In genomic region chr4:70667710-70668535, GRCh38 we compare ENCODE assay signal across 17 cellular contexts. TPM values are rescaled to one million over a fixed set of nuclear protein-coding genes. Genes with fewer than 3 reads are reported as not detected.
DNase-seq lines count a peak whose midpoint lies in the region; ATAC-seq and TF ChIP-seq lines count a peak whose summit lies in the region.
"Had no signal": no experiment of that assay in that cellular context is flagged by ENCODE, and none has a peak within 500 bp of the region (broad histone marks: within the 10 kb centered on the region; RNA-seq: fewer than 3 reads in every experiment).

No MANE protein-coding gene starts in this region.

- POLR2A ChIA-PET in Caco-2 (lab: Charles Lee), result no interaction called here

- H3K27ac ChIP-seq in left lung, result peak overlapping the region in 1 of 2 donors; percentile 16
- H3K27ac ChIP-seq: cardiac muscle cell had no signal

- no peaks in the 10 kb centered on the region for H3K4me1 Mint-ChIP-seq in Caco-2 (ENCODE audit: low read depth, unreplicated experiment)
- H3K4me1 Mint-ChIP-seq: WTC11 had no signal

- ATAC-seq in GM21529 (IDR thresholded peaks at IDR 0.05; ENCODE audit: unreplicated experiment) (peak; percentile 46), left lung (peak; percentile 85)
- ATAC-seq: Right ventricle myocardium inferior; stimulated activated naive CD8-positive, alpha-beta T cell treated with anti-CD3 and anti-CD28 coated beads, Interleukin-15, amount 100 ng/mL, for 72 hours; WTC11 had no signal

- H3K27me3 Mint-ChIP-seq in Caco-2 (ENCODE audit: insufficient read depth, unreplicated experiment), result no peaks in the 10 kb centered on the region
- H3K27me3 Mint-ChIP-seq: stimulated activated naive CD8-positive, alpha-beta T cell treated with anti-CD3 and anti-CD28 coated beads, Interleukin-15, amount 100 ng/mL, for 72 hours had no signal

- H3K9me3 ChIP-seq in left lung, result no peaks in the 10 kb centered on the region
- H3K9me3 ChIP-seq in Caco-2, result no peaks in the 10 kb centered on the region

- no peak overlapping the region for H3K4me3 Mint-ChIP-seq in Caco-2 (ENCODE audit: unreplicated experiment)
- H3K4me3 Mint-ChIP-seq: activated T-helper 1 cell treated with anti-CD3 and anti-CD28 coated beads, Interleukin-12 subunit alpha, Interleukin-12 subunit beta, Interleukin-2, Interleukin-4 antibody, amounts not matched to agents 30 ng/mL and 10 ng/mL and 1 ng/mL, durations not matched to agents 14 hours and 24 hours and 36 hours; CD4-positive, alpha-beta T cell; stimulated activated naive CD8-positive, alpha-beta T cell treated with anti-CD3 and anti-CD28 coated beads, Interleukin-15, amount 100 ng/mL, for 72 hours; WTC11 had no signal

- BruUV-seq in Caco-2 (replicated peaks; lab: Mats Ljungman, UMichigan), result no TSS peak

- TF ChIP-seq CTCF in left lung (IDR thresholded peaks at IDR 0.05) (no peak), Caco-2 (IDR thresholded peaks at IDR 0.05; ENCODE audit: insufficient read depth in 1 of 2, low read depth in 1 of 2, low read length in 1 of 2, severe bottlenecking in 1 of 2, unreplicated experiment in 1 of 2) (no peak)

- H3K36me3 ChIP-seq in left lung (no peaks in the 10 kb centered on the region), Caco-2 (ENCODE audit: control insufficient read depth, insufficient read depth, low read length) (no peaks in the 10 kb centered on the region)
- H3K36me3 ChIP-seq: cardiac muscle cell had no signal

- H3K4me3 ChIP-seq in left lung (no peak overlapping the region), Caco-2 (ENCODE audit: low read depth, low read length) (no peak overlapping the region)
- H3K4me3 ChIP-seq: cardiac muscle cell had no signal

- H3K4me1 ChIP-seq in left lung, result no peaks in the 10 kb centered on the region
- 0 out of 2 replicates have a peak, but pooled peaks cover 5% of the 10 kb centered on the region for H3K4me1 ChIP-seq in Caco-2

- CTCF ChIA-PET in Caco-2 (lab: Charles Lee), result no interaction called here

- intact Hi-C loops in left lung (cut with DNase I), result no loop called here
- intact Hi-C loops in Caco-2 (cut with micrococcal nuclease; ENCODE audit: unreplicated experiment), result no loop called here

- H3K9me3 Mint-ChIP-seq in Caco-2 (ENCODE audit: unreplicated experiment), result no peaks in the 10 kb centered on the region
- H3K9me3 Mint-ChIP-seq: activated T-helper 1 cell treated with anti-CD3 and anti-CD28 coated beads, Interleukin-12 subunit alpha, Interleukin-12 subunit beta, Interleukin-2, Interleukin-4 antibody, amounts not matched to agents 30 ng/mL and 10 ng/mL and 1 ng/mL, durations not matched to agents 14 hours and 24 hours and 36 hours; CD4-positive, alpha-beta T cell; stimulated activated naive CD8-positive, alpha-beta T cell treated with anti-CD3 and anti-CD28 coated beads, Interleukin-15, amount 100 ng/mL, for 72 hours; WTC11 had no signal

- H3K36me3 Mint-ChIP-seq in Caco-2 (ENCODE audit: insufficient read depth, unreplicated experiment), result no peaks in the 10 kb centered on the region
- H3K36me3 Mint-ChIP-seq: WTC11 had no signal

- no peak overlapping the region for H3K27ac Mint-ChIP-seq in Caco-2 (ENCODE audit: unreplicated experiment)
- H3K27ac Mint-ChIP-seq: activated T-helper 1 cell treated with anti-CD3 and anti-CD28 coated beads, Interleukin-12 subunit alpha, Interleukin-12 subunit beta, Interleukin-2, Interleukin-4 antibody, amounts not matched to agents 30 ng/mL and 10 ng/mL and 1 ng/mL, durations not matched to agents 14 hours and 24 hours and 36 hours; CD4-positive, alpha-beta T cell; WTC11 had no signal

- peak; percentile 31 for DNase-seq in GM04503 (ENCODE audit: low read depth)
- peak; percentile 10 for DNase-seq in M059J (ENCODE audit: low read depth)
- DNase-seq in left lung, result no peak
- DNase-seq in Caco-2, result no peak
- no peak for DNase-seq in NOMO-1 (lab: John Stamatoyannopoulos, UW; ENCODE audit: unreplicated experiment in 2 of 2)
- DNase-seq in COR-L47 (lab: John Stamatoyannopoulos, UW), result no peak
- no peak for DNase-seq in GOT3 (lab: John Stamatoyannopoulos, UW)
- DNase-seq: CD4-positive, alpha-beta T cell; stimulated activated CD4-positive, alpha-beta T cell treated with anti-CD3 and anti-CD28 coated beads, Interleukin-2, amount 100 ng/mL, for 24 hours; stimulated activated naive CD8-positive, alpha-beta T cell treated with anti-CD3 and anti-CD28 coated beads, Interleukin-15, amount 100 ng/mL, for 72 hours had no signal

- no peaks in the 10 kb centered on the region for H3K27me3 ChIP-seq in left lung
- no peaks in the 10 kb centered on the region for H3K27me3 ChIP-seq in Caco-2 (replicated peaks; ENCODE audit: control insufficient read depth, insufficient read depth, low read length)

RNA-seq across cellular contexts. Expression of gene JCHAIN, which starts 1.6 kb away (rescaled TPM):
- total RNA-seq in M059J (2014; rRNA removed; shearing (Covaris generic)), result 0.12 and 0.91 TPM in 2 replicates
- 100 to 1,000 TPM in 1 of 2 donors, 10 to 100 TPM in 1; 92.6 to 184 TPM for total RNA-seq in left lung
- total RNA-seq in Caco-2 (2022), result not detected in 2 replicates
- total RNA-seq: activated T-helper 1 cell treated with anti-CD3 and anti-CD28 coated beads, Interleukin-12 subunit alpha, Interleukin-12 subunit beta, Interleukin-2, Interleukin-4 antibody, amounts not matched to agents 30 ng/mL and 10 ng/mL and 1 ng/mL, durations not matched to agents 14 hours and 24 hours and 36 hours; cardiac muscle cell; kidney epithelial cell; osteocyte had no signal

RNA-seq across cellular contexts. Expression of gene UTP3, which starts 20.4 kb away (rescaled TPM):
- total RNA-seq in M059J (2014; rRNA removed; shearing (Covaris generic)), result 10.1 and 16.2 TPM in 2 replicates
- total RNA-seq in left lung, result 10 to 100 TPM; 21.5 to 28.0 TPM
- 28.2 and 31.4 TPM in 2 replicates for total RNA-seq in Caco-2 (2022)

RNA-seq across cellular contexts. Expression of gene ENAM, which starts 39.4 kb away (rescaled TPM):
- not detected in 2 replicates for total RNA-seq in M059J (2014; rRNA removed; shearing (Covaris generic))
- total RNA-seq in left lung (under 1 TPM; 0.24 to 0.73 TPM), Caco-2 (2022) (not detected in 2 replicates)
- total RNA-seq: activated T-helper 1 cell treated with anti-CD3 and anti-CD28 coated beads, Interleukin-12 subunit alpha, Interleukin-12 subunit beta, Interleukin-2, Interleukin-4 antibody, amounts not matched to agents 30 ng/mL and 10 ng/mL and 1 ng/mL, durations not matched to agents 14 hours and 24 hours and 36 hours; cardiac muscle cell; CD4-positive, alpha-beta T cell; osteocyte; WTC11 had no signal

RNA-seq across cellular contexts. Expression of gene RUFY3, which starts 53.8 kb away (rescaled TPM):
- total RNA-seq in M059J (2014; rRNA removed; shearing (Covaris generic)), result 6.9 and 12.9 TPM in 2 replicates
- total RNA-seq in left lung (10 to 100 TPM; 59.9 to 65.5 TPM), Caco-2 (2022) (36.6 and 45.0 TPM in 2 replicates)

Comparison
In these comparisons a context has a peak if more than half of its experiments do, and no peak if none do; other contexts are left out.
1. DNase-seq: peak in GM04503 (single experiment) and M059J (single experiment); none in left lung (0 of 2), Caco-2 (0 of 2), NOMO-1 (0 of 2), COR-L47 (single experiment) and GOT3 (single experiment).
2. RNA of gene JCHAIN, which starts 1.6 kb away (total RNA-seq): 92.6 to 184 TPM in left lung; 0.12 to 0.91 TPM in M059J and not detected in Caco-2; every median in the first group is over 10 times any median in the second.